Comparison of ENCODE assay signal across 8 cellular contexts in genomic region chr17:7352559-7352889, GRCh38. TPM values are rescaled to one million over a fixed set of nuclear protein-coding genes. Genes with fewer than 3 reads are reported as not detected.
DNase-seq lines count a peak whose midpoint lies in the region; TF ChIP-seq lines count a peak whose summit lies in the region.

No MANE protein-coding gene starts in this region.

- DNase-seq in GM12865 (ENCODE audit: low read depth) (no peak), foreskin fibroblast (no peak), retinal pigment epithelial cell (ENCODE audit: low read depth) (no peak), A172 (ENCODE audit: low spot score) (no peak), NCI-H510A treated with DMSO at 0.1 percent for 48 hours (lab: John Stamatoyannopoulos, UW) (no peak), HT-29 (ENCODE audit: low spot score) (no peak)
- no peak for DNase-seq in stimulated activated CD4-positive, alpha-beta T cell treated with anti-CD3 and anti-CD28 coated beads, Interleukin-12 subunit alpha, Interleukin-12 subunit beta, amount 100 ng/mL, for 4 hours

- H3K4me3 ChIP-seq in GM12865 (ENCODE audit: low read depth, low read length) (peak overlapping the region; percentile 73), WI38 (ENCODE audit: low read depth, low read length) (peak overlapping the region; percentile 91), foreskin fibroblast (ENCODE audit: low read depth in 1 of 2, low read length in 2 of 2) (peak overlapping the region; percentile 81 to 93), retinal pigment epithelial cell (ENCODE audit: low read length) (peak overlapping the region; percentile 74)

- TF ChIP-seq CTCF in GM12865 (IDR thresholded peaks at IDR 0.05; ENCODE audit: insufficient read depth, low read depth, low read length, missing control alignments): no peak
- no peak for TF ChIP-seq CTCF in WI38 (IDR thresholded peaks at IDR 0.05; ENCODE audit: low read depth, low read length)
- no peak for TF ChIP-seq CTCF in foreskin fibroblast (IDR thresholded peaks at IDR 0.05; ENCODE audit: low read depth, low read length)
- TF ChIP-seq CTCF in retinal pigment epithelial cell (conservative IDR thresholded peaks at IDR 0.05; ENCODE audit: low read depth, low read length): no peak

RNA-seq across cellular contexts. Expression of gene KCTD11, which starts 0.6 kb away (rescaled TPM):
- 13.9 and 19.5 TPM in 2 replicates for total RNA-seq in A172 (2014; rRNA removed; shearing (Covaris generic))
- 5.0 and 6.2 TPM in 2 replicates for total RNA-seq in HT-29 (2014; rRNA removed; shearing (Covaris generic))

RNA-seq across cellular contexts. Expression of gene TMEM95, which starts 2.4 kb away (rescaled TPM):
- not detected in 2 replicates for total RNA-seq in A172 (2014; rRNA removed; shearing (Covaris generic))
- total RNA-seq in HT-29 (2014; rRNA removed; shearing (Covaris generic)): not detected in 2 replicates

RNA-seq across cellular contexts. Expression of gene ACAP1, which starts 16.2 kb away (rescaled TPM):
- 0.90 and 4.1 TPM in 2 replicates for total RNA-seq in A172 (2014; rRNA removed; shearing (Covaris generic))
- 0.08 TPM in 1 of 2 replicates, not detected in the other for total RNA-seq in HT-29 (2014; rRNA removed; shearing (Covaris generic))

RNA-seq across cellular contexts. Expression of gene NEURL4, which starts 23.4 kb away (rescaled TPM):
- total RNA-seq in A172 (2014; rRNA removed; shearing (Covaris generic)): 9.8 and 12.2 TPM in 2 replicates
- 18.0 and 21.1 TPM in 2 replicates for total RNA-seq in HT-29 (2014; rRNA removed; shearing (Covaris generic))

RNA-seq across cellular contexts. Expression of gene TNK1, which starts 28.4 kb away (rescaled TPM):
- total RNA-seq in A172 (2014; rRNA removed; shearing (Covaris generic)): 0.07 TPM in 1 of 2 replicates, not detected in the other
- total RNA-seq in HT-29 (2014; rRNA removed; shearing (Covaris generic)): 4.8 and 9.4 TPM in 2 replicates
